ENCODE assay signal across 2 cellular contexts in genomic region chr1:184088037-184088436, GRCh38.
TF ChIP-seq lines count a peak whose summit lies in the region.

No MANE protein-coding gene starts in this region.

TF ChIP-seq in GM23338, 12 proteins besides CTCF, POLR2A, EP300 and RAD21:
- TF ChIP-seq POLR2AphosphoS5 (IDR thresholded peaks at IDR 0.05; ENCODE audit: low read depth): no peak
- no peak for TF ChIP-seq JUNB (IDR thresholded peaks at IDR 0.05; ENCODE audit: unreplicated experiment)
- TF ChIP-seq CREB1 (CRISPR knock-in tag; IDR thresholded peaks at IDR 0.05; ENCODE audit: low read depth): no peak
- no peak for TF ChIP-seq ETS1 (IDR thresholded peaks at IDR 0.05)
- no peak for TF ChIP-seq ZNF114 (CRISPR knock-in tag; IDR thresholded peaks at IDR 0.05)
- TF ChIP-seq EZH2 (IDR thresholded peaks at IDR 0.05; ENCODE audit: low read depth, unreplicated experiment): no peak
- TF ChIP-seq EZH2phosphoT487 (IDR thresholded peaks at IDR 0.05; ENCODE audit: unreplicated experiment): no peak
- no peak for TF ChIP-seq STAT1 (IDR thresholded peaks at IDR 0.05; ENCODE audit: unreplicated experiment)
- TF ChIP-seq ZNF331 (CRISPR knock-in tag; IDR thresholded peaks at IDR 0.05; ENCODE audit: low read depth): no peak
- TF ChIP-seq NANOG (IDR thresholded peaks at IDR 0.05; ENCODE audit: borderline replicate concordance): no peak

TF ChIP-seq in K562, 482 proteins besides CTCF, POLR2A, EP300 and RAD21:
- TF ChIP-seq CEBPB (tag; IDR thresholded peaks at IDR 0.05): no peak
- peak; percentile 82 for TF ChIP-seq HNRNPLL (IDR thresholded peaks at IDR 0.05; ENCODE audit: low read depth, low read length, poor library complexity, severe bottlenecking)
